16 cellular contexts compared by ENCODE assay signal in genomic region chr14:103273145-103273846, GRCh38.
DNase-seq lines count a peak whose midpoint lies in the region; ATAC-seq and TF ChIP-seq lines count a peak whose summit lies in the region.
"Had no signal": no experiment of that assay in that cellular context is flagged by ENCODE, and none has a peak within 500 bp of the region (broad histone marks: within the 10 kb centered on the region; RNA-seq: fewer than 3 reads in every experiment).

No MANE protein-coding gene starts in this region.

- peaks cover 2% of the 10 kb centered on the region for H3K4me1 Mint-ChIP-seq in osteocyte (ENCODE audit: unreplicated experiment)
- H3K4me1 Mint-ChIP-seq: central memory CD8-positive, alpha-beta T cell had no signal

- H3K36me3 Mint-ChIP-seq in osteocyte (ENCODE audit: unreplicated experiment), result peaks cover 3% of the 10 kb centered on the region
- H3K36me3 Mint-ChIP-seq: CD8-positive, alpha-beta T cell had no signal

- no peak overlapping the region for H3K4me3 Mint-ChIP-seq in osteocyte (ENCODE audit: unreplicated experiment)
- H3K4me3 Mint-ChIP-seq: CD8-positive, alpha-beta T cell; central memory CD8-positive, alpha-beta T cell had no signal

- intact Hi-C loops in body of pancreas (cut with DNase I) (no loop called here), left cardiac atrium (cut with DNase I) (no loop called here)

- TF ChIP-seq CTCF in body of pancreas (IDR thresholded peaks at IDR 0.05) (no peak), osteocyte (IDR thresholded peaks at IDR 0.05) (no peak), tibial nerve (IDR thresholded peaks at IDR 0.05) (no peak)

- peaks cover 36% of the 10 kb centered on the region for H3K27me3 Mint-ChIP-seq in osteocyte (ENCODE audit: unreplicated experiment)

- TF ChIP-seq POLR2A in body of pancreas (IDR thresholded peaks at IDR 0.05) (no peak), tibial nerve (IDR thresholded peaks at IDR 0.05) (no peak)

- peak in 1 of 4 donors; percentile 33 for DNase-seq in body of pancreas
- no peak for DNase-seq in left cardiac atrium
- DNase-seq in osteocyte (ENCODE audit: extremely low spot score, unreplicated experiment), result peak; percentile 86
- DNase-seq in tibial nerve (ENCODE audit: low spot score in 2 of 2), result no peak
- no peak for DNase-seq in activated CD4-positive, alpha-beta T cell treated with anti-CD3 and anti-CD28 coated beads for 48 hours
- no peak for DNase-seq in medulla oblongata (ENCODE audit: extremely low spot score)
- DNase-seq: activated CD4-positive, CD25-positive, alpha-beta regulatory T cell treated with anti-CD3 and anti-CD28 coated beads, Interleukin-2, amount 50 U/mL, for 72 hours; foreskin melanocyte; NCI-H1092 treated with DMSO at 0.1 percent for 48 hours; NCI-H748 treated with DMSO at 0.1 percent for 48 hours; stimulated activated CD4-positive, alpha-beta T cell treated with anti-CD3 and anti-CD28 coated beads, Interleukin-4, amount 100 ng/mL, for 1 hour had no signal

- H3K9me3 ChIP-seq in body of pancreas (no peaks in the 10 kb centered on the region), tibial nerve (peaks cover 0 to 13% (median 0%) of the 10 kb centered on the region in 4 donors)

- 2 to 14% methylated on average over 15 to 52 of the region's 70 CpGs for WGBS in body of pancreas, 2 donors
- WGBS in tibial nerve, 2 donors, result 6 to 7% methylated on average over 28 to 62 of the region's 70 CpGs

- no peak overlapping the region for H3K27ac Mint-ChIP-seq in osteocyte (ENCODE audit: unreplicated experiment)
- H3K27ac Mint-ChIP-seq: CD8-positive, alpha-beta T cell had no signal

- no peak for TF ChIP-seq EP300 in tibial nerve (IDR thresholded peaks at IDR 0.05)

- H3K36me3 ChIP-seq in body of pancreas (replicated peaks in 1 of 2; ENCODE audit: insufficient read depth in 1 of 2, low read depth in 2 of 2), result no peaks in the 10 kb centered on the region
- H3K36me3 ChIP-seq in tibial nerve, result no peaks in the 10 kb centered on the region

- H3K27ac ChIP-seq in body of pancreas (no peak overlapping the region), tibial nerve (no peak overlapping the region)

- no peak overlapping the region for H3K4me3 ChIP-seq in body of pancreas
- peak overlapping the region in 3 of 4 donors; percentile 15 to 45 (median 38) for H3K4me3 ChIP-seq in tibial nerve

- H3K27me3 ChIP-seq in body of pancreas (peaks cover 0 to 18% of the 10 kb centered on the region in 2 donors), tibial nerve (peaks cover 2 to 67% of the 10 kb centered on the region in 2 donors)

- peaks cover 5% of the 10 kb centered on the region for H3K9me3 Mint-ChIP-seq in osteocyte (ENCODE audit: unreplicated experiment)
- H3K9me3 Mint-ChIP-seq: CD8-positive, alpha-beta T cell; central memory CD8-positive, alpha-beta T cell had no signal

- peaks cover 15% of the 10 kb centered on the region for H3K4me1 ChIP-seq in body of pancreas
- peaks cover 0 to 16% (median 12%) of the 10 kb centered on the region in 4 donors for H3K4me1 ChIP-seq in tibial nerve

- ATAC-seq in body of pancreas (peak; percentile 64), left cardiac atrium (peak; percentile 47 to 68), HG03135 (IDR thresholded peaks at IDR 0.05; ENCODE audit: unreplicated experiment) (no peak), GM19467 (IDR thresholded peaks at IDR 0.05; ENCODE audit: unreplicated experiment) (no peak)
- ATAC-seq: CD8-positive, alpha-beta T cell; SK-N-SH treated with all-trans-retinoic acid at 6 μM for 48 hours had no signal

Comparison
In these comparisons a context has a peak if more than half of its experiments do, and no peak if none do; other contexts are left out.
1. ATAC-seq: peak in body of pancreas (single experiment) and left cardiac atrium (2 of 2); none in HG03135 (single experiment) and GM19467 (single experiment).
2. H3K4me3 ChIP-seq: peak in tibial nerve (3 of 4); none in body of pancreas (0 of 2).